ENCODE assay signal across 24 cellular contexts in genomic region chr4:136457577-136457976, GRCh38.
A peak's percentile ranks its signal among the peaks of the same experiment; 100 is the strongest.
DNase-seq lines count a peak whose midpoint lies in the region; ATAC-seq lines count a peak whose summit lies in the region.
"Had no signal": no experiment of that assay in that cellular context is flagged by ENCODE, and none has a peak within 500 bp of the region (broad histone marks: within the 10 kb centered on the region; RNA-seq: fewer than 3 reads in every experiment).

No MANE protein-coding gene starts in this region.

- H3K18ac ChIP-seq in mesenchymal stem cell (ENCODE audit: low read depth in 1 of 2, low read length in 2 of 2): no peak overlapping the region

- H3K27me3 ChIP-seq in mesenchymal stem cell (ENCODE audit: control insufficient read depth in 1 of 2, insufficient read depth in 1 of 2, low read length in 2 of 2) (no peaks in the 10 kb centered on the region), aorta (ENCODE audit: control insufficient read depth in 1 of 2, insufficient read depth in 2 of 2, low read length in 1 of 2) (no peaks in the 10 kb centered on the region)
- H3K27me3 ChIP-seq: BE2C, BLaER1 had no signal

- no peak overlapping the region for H3K23ac ChIP-seq in mesenchymal stem cell (ENCODE audit: low read length in 2 of 2)

- H3K4ac ChIP-seq in mesenchymal stem cell (ENCODE audit: low read depth in 1 of 2, low read length in 2 of 2): no peak overlapping the region

- H3K9ac ChIP-seq in mesenchymal stem cell (ENCODE audit: low read length): no peak overlapping the region
- H3K9ac ChIP-seq: BLaER1 had no signal

- peaks cover 14% of the 10 kb centered on the region for H3K9me3 Mint-ChIP-seq in stimulated activated effector memory CD8-positive, alpha-beta T cell treated with anti-CD3 and anti-CD28 coated beads, Interleukin-12 subunit alpha, Interleukin-12 subunit beta, amount 100 ng/mL, for 72 hours

- H3K4me1 ChIP-seq in mesenchymal stem cell (ENCODE audit: control insufficient read depth, insufficient read depth, low read depth, low read length) (no peaks in the 10 kb centered on the region), aorta (ENCODE audit: control insufficient read depth in 1 of 2, insufficient read depth in 2 of 2, low read length in 2 of 2) (no peaks in the 10 kb centered on the region)
- H3K4me1 ChIP-seq: BE2C, BLaER1 had no signal

- no peaks in the 10 kb centered on the region for H3K4me1 Mint-ChIP-seq in stimulated activated effector memory CD8-positive, alpha-beta T cell treated with anti-CD3 and anti-CD28 coated beads, Interleukin-12 subunit alpha, Interleukin-12 subunit beta, amount 100 ng/mL, for 72 hours
- H3K4me1 Mint-ChIP-seq: CD14-positive monocyte; CD4-positive, alpha-beta memory T cell; CD4-positive, CD25-positive, alpha-beta regulatory T cell; CD8-positive, alpha-beta memory T cell had no signal

- 85% methylated on average over 5 of the region's 5 CpGs for WGBS in mesenchymal stem cell
- 90 to 92% methylated on average over 5 of the region's 5 CpGs for WGBS in aorta, 2 donors

- H3K14ac ChIP-seq in mesenchymal stem cell (ENCODE audit: low read length in 2 of 2): no peak overlapping the region

- no peak overlapping the region for H2AK5ac ChIP-seq in mesenchymal stem cell (ENCODE audit: low read length, severe bottlenecking)

- H3K27ac Mint-ChIP-seq in stimulated activated effector memory CD8-positive, alpha-beta T cell treated with anti-CD3 and anti-CD28 coated beads, Interleukin-12 subunit alpha, Interleukin-12 subunit beta, amount 100 ng/mL, for 72 hours: no peak overlapping the region
- H3K27ac Mint-ChIP-seq: CD14-positive monocyte; CD4-positive, alpha-beta memory T cell; CD4-positive, CD25-positive, alpha-beta regulatory T cell; CD8-positive, alpha-beta memory T cell had no signal

- H3K36me3 ChIP-seq in mesenchymal stem cell (ENCODE audit: control insufficient read depth in 1 of 2, insufficient read depth in 2 of 2, low read depth in 1 of 2, low read length in 2 of 2): no peaks in the 10 kb centered on the region
- no peaks in the 10 kb centered on the region for H3K36me3 ChIP-seq in aorta (ENCODE audit: control insufficient read depth in 1 of 2, insufficient read depth in 2 of 2, low read length in 1 of 2)
- H3K36me3 ChIP-seq: BE2C, BLaER1 had no signal

- H2BK15ac ChIP-seq in mesenchymal stem cell (ENCODE audit: low read depth, poor library complexity, severe bottlenecking): no peak overlapping the region

- peak; percentile 36 for ATAC-seq in stimulated activated effector memory CD8-positive, alpha-beta T cell treated with anti-CD3 and anti-CD28 coated beads, Interleukin-12 subunit alpha, Interleukin-12 subunit beta, amount 100 ng/mL, for 72 hours
- ATAC-seq in aorta (ENCODE audit: low FRiP score): peak; percentile 61

- DNase-seq in mesenchymal stem cell (no peak), aorta (no peak), NCI-H1048 (lab: John Stamatoyannopoulos, UW) (no peak), SW480 (ENCODE audit: low spot score) (no peak)
- no peak for DNase-seq in stimulated activated effector memory CD8-positive, alpha-beta T cell treated with anti-CD3 and anti-CD28 coated beads, Interleukin-12 subunit alpha, Interleukin-12 subunit beta, amount 100 ng/mL, for 72 hours (ENCODE audit: low spot score in 2 of 2)
- no peak for DNase-seq in stimulated activated CD4-positive, alpha-beta T cell treated with anti-CD3 and anti-CD28 coated beads, Interleukin-2, amount 100 ng/mL, for 24 hours
- DNase-seq: 8988T; ACHN; BE2C; C1 segment of cervical spinal cord; CD4-positive, alpha-beta memory T cell; CD4-positive, CD25-positive, alpha-beta regulatory T cell; CD8-positive, alpha-beta memory T cell; COR-L47; DMS 273 treated with DMSO at 0.1 percent for 48 hours; DMS153; DMS53; DMS79; DND-41; EL; GDM1 had no signal

- peaks cover 7% of the 10 kb centered on the region for H3K9me3 ChIP-seq in mesenchymal stem cell (ENCODE audit: control insufficient read depth, low read length)
- H3K9me3 ChIP-seq in aorta (ENCODE audit: control insufficient read depth, low read length): no peaks in the 10 kb centered on the region
- H3K9me3 ChIP-seq: BE2C, BLaER1 had no signal

- H3K4me2 ChIP-seq in mesenchymal stem cell (ENCODE audit: low read length, poor library complexity, severe bottlenecking): no peak overlapping the region
- H3K4me2 ChIP-seq: BLaER1 had no signal

- H3K79me1 ChIP-seq in mesenchymal stem cell (replicated peaks; ENCODE audit: low read length, poor library complexity, severe bottlenecking): no peaks in the 10 kb centered on the region

- H2BK5ac ChIP-seq in mesenchymal stem cell (ENCODE audit: low read depth, low read length, poor library complexity, severe bottlenecking): no peak overlapping the region

- H3K27ac ChIP-seq in mesenchymal stem cell (ENCODE audit: low read length, poor library complexity, severe bottlenecking) (no peak overlapping the region), aorta (ENCODE audit: low read depth in 1 of 2, low read length in 2 of 2) (no peak overlapping the region)
- H3K27ac ChIP-seq: BLaER1 had no signal

- H2BK120ac ChIP-seq in mesenchymal stem cell (ENCODE audit: low read depth, low read length): no peak overlapping the region

- H2BK12ac ChIP-seq in mesenchymal stem cell (ENCODE audit: low read length in 2 of 2): no peak overlapping the region

- no peak overlapping the region for H3K4me3 Mint-ChIP-seq in stimulated activated effector memory CD8-positive, alpha-beta T cell treated with anti-CD3 and anti-CD28 coated beads, Interleukin-12 subunit alpha, Interleukin-12 subunit beta, amount 100 ng/mL, for 72 hours
- H3K4me3 Mint-ChIP-seq: CD14-positive monocyte; CD4-positive, alpha-beta memory T cell; CD4-positive, CD25-positive, alpha-beta regulatory T cell; CD8-positive, alpha-beta memory T cell had no signal

- no peak overlapping the region for H2AFZ ChIP-seq in mesenchymal stem cell (ENCODE audit: low read depth, low read length)

- H3K4me3 ChIP-seq in mesenchymal stem cell (ENCODE audit: insufficient read depth in 1 of 2, low read depth in 1 of 2, low read length in 2 of 2) (no peak overlapping the region), aorta (ENCODE audit: low read length in 2 of 2) (no peak overlapping the region)
- H3K4me3 ChIP-seq: BLaER1, GM12878 had no signal

- peak overlapping the region; percentile 50 for H4K91ac ChIP-seq in mesenchymal stem cell (ENCODE audit: low read length)

- no peaks in the 10 kb centered on the region for H3K36me3 Mint-ChIP-seq in stimulated activated effector memory CD8-positive, alpha-beta T cell treated with anti-CD3 and anti-CD28 coated beads, Interleukin-12 subunit alpha, Interleukin-12 subunit beta, amount 100 ng/mL, for 72 hours
- H3K36me3 Mint-ChIP-seq: CD14-positive monocyte; CD4-positive, alpha-beta memory T cell; CD4-positive, CD25-positive, alpha-beta regulatory T cell; CD8-positive, alpha-beta memory T cell had no signal

- H4K8ac ChIP-seq in mesenchymal stem cell (ENCODE audit: low read length): peak overlapping the region; percentile 13

- intact Hi-C loops in aorta (cut with DNase I): no loop called here
